ENCODE assay signal across 23 cellular contexts in the genomic region with DNA sequence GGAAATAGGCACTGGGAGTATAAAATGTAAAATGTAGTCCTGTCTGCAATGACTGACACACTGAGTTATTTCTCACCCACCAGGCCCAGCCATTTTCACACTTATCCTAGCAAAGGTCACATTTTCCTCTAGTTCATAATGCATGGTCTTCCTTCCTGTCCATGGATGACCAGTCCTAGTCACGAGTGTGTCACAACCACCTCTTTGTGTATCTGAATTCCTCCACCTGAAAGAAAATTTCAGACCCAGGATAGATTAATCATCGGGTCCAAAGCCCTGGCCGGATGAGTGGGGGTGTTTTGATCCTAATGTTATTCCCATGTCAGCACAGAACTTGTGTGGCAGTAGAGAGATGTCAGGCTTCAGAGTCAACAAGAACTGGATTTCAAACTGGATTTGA. TPM values are rescaled to one million over a fixed set of nuclear protein-coding genes. Genes with fewer than 3 reads are reported as not detected.
DNase-seq lines count a peak whose midpoint lies in the region; FAIRE-seq and TF ChIP-seq lines count a peak whose summit lies in the region.
"Had no signal": no experiment of that assay in that cellular context is flagged by ENCODE, and none has a peak within 500 bp of the region (broad histone marks: within the 10 kb centered on the region; RNA-seq: fewer than 3 reads in every experiment).

MRGPRX4 (plus strand) TSS at position 152 of the 400 bp plus-strand sequence. CDS start 420 bp downstream, outside the sequence.

- no peak within 1 kb of the TSS for H3K27ac ChIP-seq in esophagus muscularis mucosa (replicated peaks in 1 of 4)
- H3K27ac ChIP-seq: BLaER1 treated with 17β-estradiol and CSF1 and Interleukin-3, amounts not matched to agents 10 nM and 100 nM; SJSA1 had no signal

- H3K36me3 ChIP-seq in esophagus muscularis mucosa: no peaks in the 10 kb centered on the region
- H3K36me3 ChIP-seq: BLaER1 treated with 17β-estradiol and CSF1 and Interleukin-3, amounts not matched to agents 10 nM and 100 nM; SJSA1 had no signal

- no peak for TF ChIP-seq EP300 in esophagus muscularis mucosa (IDR thresholded peaks at IDR 0.05)

- peaks cover 0 to 8% (median 0%) of the 10 kb centered on the region in 4 donors for H3K27me3 ChIP-seq in esophagus muscularis mucosa
- H3K27me3 ChIP-seq: BLaER1 treated with 17β-estradiol and CSF1 and Interleukin-3, amounts not matched to agents 10 nM and 100 nM had no signal

- WGBS in esophagus muscularis mucosa: 75% methylated on average over 3 of the region's 3 CpGs

- DNase-seq in GM12891 (ENCODE audit: insufficient read length, low spot score): no peak
- peak; percentile 9 for DNase-seq in M059J (ENCODE audit: low read depth)
- peak; percentile 42 to 50 for DNase-seq in dermis microvascular lymphatic vessel endothelial cell (ENCODE audit: low read depth in 2 of 2)
- no peak for DNase-seq in superior temporal gyrus (ENCODE audit: extremely low spot score)
- DNase-seq in UCSD-AML1 (lab: John Stamatoyannopoulos, UW; ENCODE audit: unreplicated experiment): no peak
- no peak for DNase-seq in head of caudate nucleus
- no peak for DNase-seq in esophagus muscularis mucosa (ENCODE audit: extremely low spot score)
- DNase-seq: ACHN; CD4-positive, alpha-beta memory T cell; NCI-H1092; NCI-H1436 treated with DMSO at 0.1 percent for 48 hours; NCI-H1930; NCI-H510A; NCI-H748 treated with DMSO at 0.1 percent for 48 hours; NK-92 treated with Interleukin-12 subunit alpha and Interleukin-12 subunit beta, amount 100 ng/mL, for 24 hours had no signal

- peak; percentile 45 for FAIRE-seq in GM12891 (lab: Jason Lieb, UNC)
- FAIRE-seq: H54, K562, RCC 7860 had no signal

- intact Hi-C loops in head of caudate nucleus (cut with DNase I) (no loop called here), esophagus muscularis mucosa (cut with DNase I) (no loop called here)

- no peaks in the 10 kb centered on the region for H3K4me1 ChIP-seq in esophagus muscularis mucosa
- H3K4me1 ChIP-seq: BLaER1 treated with 17β-estradiol and CSF1 and Interleukin-3, amounts not matched to agents 10 nM and 100 nM; SJSA1 had no signal

- no peaks in the 10 kb centered on the region for H3K9me3 ChIP-seq in esophagus muscularis mucosa
- H3K9me3 ChIP-seq: BLaER1 treated with 17β-estradiol and CSF1 and Interleukin-3, amounts not matched to agents 10 nM and 100 nM; SJSA1 had no signal

- TF ChIP-seq CTCF in esophagus muscularis mucosa (IDR thresholded peaks at IDR 0.05): no peak

- no peak within 1 kb of the TSS for H3K4me3 ChIP-seq in esophagus muscularis mucosa
- H3K4me3 ChIP-seq: BLaER1 treated with 17β-estradiol and CSF1 and Interleukin-3, amounts not matched to agents 10 nM and 100 nM; K562; SJSA1 had no signal

- TF ChIP-seq POLR2A in GM12891 (IDR thresholded peaks at IDR 0.05; ENCODE audit: low read depth, low read length) (no peak), esophagus muscularis mucosa (IDR thresholded peaks at IDR 0.05; ENCODE audit: low read depth) (no peak)

TF ChIP-seq in GM12891, 5 proteins besides CTCF, POLR2A, EP300 and RAD21:
- TF ChIP-seq POU2F2 (IDR thresholded peaks at IDR 0.05; ENCODE audit: low read depth, low read length) (no peak), POLR2AphosphoS5 (IDR thresholded peaks at IDR 0.05; ENCODE audit: low read depth, low read length) (no peak), PAX5 (IDR thresholded peaks at IDR 0.05; ENCODE audit: insufficient read depth, low read length, severe bottlenecking) (no peak), SPI1 (IDR thresholded peaks at IDR 0.05; ENCODE audit: low read depth, low read length) (no peak), TAF1 (IDR thresholded peaks at IDR 0.05; ENCODE audit: low read depth, low read length) (no peak)
TF ChIP-seq in GM12891: peak in this region for 0.

RNA-seq across cellular contexts. Expression of gene MRGPRX4, which starts in this region (rescaled TPM):
- polyA plus RNA-seq in GM12891 (2012; ENCODE audit: low read depth, missing spikeins): not detected
- total RNA-seq in M059J (2014; rRNA removed; shearing (Covaris generic)): not detected in 2 replicates
- total RNA-seq in dermis microvascular lymphatic vessel endothelial cell (0.51 and 2.9 TPM in 2 replicates), esophagus muscularis mucosa (not detected)
- total RNA-seq: CD4-positive, alpha-beta memory T cell; K562; LHCN-M2; OCI-LY7; Right ventricle myocardium inferior; SJSA1 had no signal
- polyA plus RNA-seq: CD4-positive, alpha-beta memory T cell; K562 had no signal

Comparison
In these comparisons a context has a peak if more than half of its experiments do, and no peak if none do; other contexts are left out.
1. Peak in DNase-seq in M059J; RNA of the gene not detected or under 1 TPM.
2. DNase-seq: peak in dermis microvascular lymphatic vessel endothelial cell (2 of 2); none in GM12891 (single experiment), superior temporal gyrus (single experiment), UCSD-AML1 (single experiment), head of caudate nucleus (0 of 42) and esophagus muscularis mucosa (single experiment).